23 cellular contexts compared by ENCODE assay signal in the genomic region with DNA sequence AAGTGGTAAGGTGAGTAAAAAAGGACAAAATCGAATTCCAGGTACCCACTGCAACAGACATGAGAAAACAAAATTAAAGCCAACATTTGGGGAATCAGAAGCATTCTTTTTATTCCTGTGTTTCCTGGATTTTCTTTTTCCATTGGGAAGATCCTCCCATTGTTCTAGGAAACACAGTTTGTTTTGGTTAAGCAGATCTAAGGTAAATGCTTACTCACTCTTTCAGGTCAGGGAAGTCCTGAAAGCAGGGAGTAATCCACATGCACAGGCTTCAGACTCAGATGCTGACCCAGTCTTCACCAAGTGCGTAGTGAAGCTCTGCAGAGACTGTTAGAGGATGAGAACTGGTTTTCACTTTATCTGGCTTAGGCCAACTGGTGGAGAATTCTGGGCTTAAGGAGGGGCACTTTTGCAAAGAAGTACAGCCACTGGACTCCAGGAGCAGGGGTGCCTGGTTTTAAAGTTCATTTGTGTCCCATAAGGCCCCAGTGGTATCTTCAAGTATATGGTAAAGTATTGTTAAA.
"Had no signal": no experiment of that assay in that cellular context is flagged by ENCODE, and none has a peak within 500 bp of the region (broad histone marks: within the 10 kb centered on the region; RNA-seq: fewer than 3 reads in every experiment).

No MANE protein-coding gene starts in this region.

- H3K4me3 ChIP-seq: coronary artery, hepatocyte, left ventricle myocardium inferior, lower lobe of right lung, pancreas, psoas muscle, testis, tibial nerve had no signal

- H3K4me3 Mint-ChIP-seq: effector memory CD8-positive, alpha-beta T cell; memory B cell; mesothelial cell of epicardium; natural killer cell treated with Interleukin-12 subunit alpha and Interleukin-12 subunit beta and Interleukin-15 and Interleukin-18, amount 100 ng/mL, for 72 hours; stimulated activated naive B cell treated with anti-CD40 and anti-IgM and Interleukin-4, amounts not matched to agents 10 μg/mL and 1 μg/mL and 100 μg/mL, for 72 hours; stimulated activated naive CD8-positive, alpha-beta T cell treated with anti-CD3 and anti-CD28 coated beads, Interleukin-15, amount 100 ng/mL, for 72 hours had no signal

- H3K79me2 ChIP-seq: hepatocyte had no signal

- H3K36me3 ChIP-seq: lower lobe of right lung, pancreas had no signal

- H3K27ac ChIP-seq: coronary artery, foreskin keratinocyte, hepatocyte, left ventricle myocardium inferior, lower lobe of right lung, pancreas, psoas muscle, testis, tibial nerve had no signal

- H3K4me2 ChIP-seq: hepatocyte had no signal

- H3K4me1 ChIP-seq: foreskin keratinocyte had no signal

- H3K27ac Mint-ChIP-seq: effector memory CD8-positive, alpha-beta T cell; memory B cell; mesothelial cell of epicardium; natural killer cell treated with Interleukin-12 subunit alpha and Interleukin-12 subunit beta and Interleukin-15 and Interleukin-18, amount 100 ng/mL, for 72 hours; stimulated activated naive B cell treated with anti-CD40 and anti-IgM and Interleukin-4, amounts not matched to agents 10 μg/mL and 1 μg/mL and 100 μg/mL, for 72 hours had no signal

- H3K27me3 Mint-ChIP-seq: effector memory CD8-positive, alpha-beta T cell; memory B cell; natural killer cell treated with Interleukin-12 subunit alpha and Interleukin-12 subunit beta and Interleukin-15 and Interleukin-18, amount 100 ng/mL, for 72 hours; stimulated activated naive B cell treated with anti-CD40 and anti-IgM and Interleukin-4, amounts not matched to agents 10 μg/mL and 1 μg/mL and 100 μg/mL, for 72 hours; stimulated activated naive CD8-positive, alpha-beta T cell treated with anti-CD3 and anti-CD28 coated beads, Interleukin-15, amount 100 ng/mL, for 72 hours had no signal

- DNase-seq: effector memory CD8-positive, alpha-beta T cell; erythroblast; foreskin keratinocyte; head of caudate nucleus; kidney; left cardiac atrium; left ventricle myocardium inferior; lower lobe of right lung; occipital lobe; pancreas; psoas muscle; stimulated activated CD4-positive, alpha-beta T cell treated with anti-CD3 and anti-CD28 coated beads, Interleukin-2, amount 100 ng/mL, for 24 hours; stimulated activated CD4-positive, alpha-beta T cell treated with anti-CD3 and anti-CD28 coated beads, Interleukin-4, amount 100 ng/mL, for 4 hours; stimulated activated naive B cell treated with anti-CD40 and anti-IgM and Interleukin-4, amounts not matched to agents 10 μg/mL and 1 μg/mL and 100 μg/mL, for 72 hours; stimulated activated naive CD8-positive, alpha-beta T cell treated with anti-CD3 and anti-CD28 coated beads, Interleukin-15, amount 100 ng/mL, for 72 hours; testis had no signal

- H2AFZ ChIP-seq: hepatocyte had no signal

- H3K27me3 ChIP-seq: foreskin keratinocyte, hepatocyte, pancreas, testis, tibial nerve had no signal

- ATAC-seq: effector memory CD8-positive, alpha-beta T cell; foreskin keratinocyte; left cardiac atrium; lower lobe of right lung; natural killer cell treated with Interleukin-12 subunit alpha and Interleukin-12 subunit beta and Interleukin-15 and Interleukin-18, amount 100 ng/mL, for 72 hours; pancreas; psoas muscle; sciatic nerve; stimulated activated naive B cell treated with anti-CD40 and anti-IgM and Interleukin-4, amounts not matched to agents 10 μg/mL and 1 μg/mL and 100 μg/mL, for 72 hours; stimulated activated naive CD8-positive, alpha-beta T cell treated with anti-CD3 and anti-CD28 coated beads, Interleukin-15, amount 100 ng/mL, for 72 hours had no signal

- H3K9me3 ChIP-seq: testis had no signal

- H3K9me3 Mint-ChIP-seq: effector memory CD8-positive, alpha-beta T cell; natural killer cell treated with Interleukin-12 subunit alpha and Interleukin-12 subunit beta and Interleukin-15 and Interleukin-18, amount 100 ng/mL, for 72 hours had no signal
